Comparison of ENCODE assay signal across 8 cellular contexts in the genomic region with DNA sequence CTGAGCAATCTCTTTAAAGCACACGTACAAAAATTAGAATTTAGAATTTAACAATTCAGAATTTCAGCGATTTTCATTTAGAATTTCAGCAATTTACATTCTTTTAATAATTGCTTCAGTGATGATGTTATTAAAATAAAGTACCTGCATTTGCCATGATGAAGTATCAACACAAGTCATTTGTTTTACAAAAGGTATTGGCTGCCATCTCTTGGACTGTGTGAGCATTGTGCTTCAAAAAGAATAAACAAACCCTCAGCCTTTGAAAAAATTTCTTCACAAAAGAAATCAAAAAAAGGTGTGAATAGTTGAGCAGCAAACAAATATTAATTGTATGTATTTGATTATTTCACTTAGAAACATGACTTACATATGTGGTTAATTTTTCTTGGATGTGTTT. TPM values are rescaled to one million over a fixed set of nuclear protein-coding genes. Genes with fewer than 3 reads are reported as not detected.
DNase-seq lines count a peak whose midpoint lies in the region; ATAC-seq and TF ChIP-seq lines count a peak whose summit lies in the region.

No MANE protein-coding gene starts in this region.

- no peaks in the 10 kb centered on the region for H3K79me2 ChIP-seq in PC-3 (ENCODE audit: low read length)

- CTCF ChIA-PET in PC-3 (lab: Charles Lee), result no interaction called here

- no peak for DNase-seq in AG09319 (ENCODE audit: extremely low read depth, low read depth)
- peak; percentile 49 for DNase-seq in HCEC 1CT
- DNase-seq in PC-3, result peak; percentile 68
- peak in 1 of 2 donors; percentile 29 for DNase-seq in foreskin fibroblast
- no peak for DNase-seq in AML-193 (lab: John Stamatoyannopoulos, UW)
- no peak for DNase-seq in effector CD8-positive, alpha-beta T cell (lab: John Stamatoyannopoulos, UW)
- no peak for DNase-seq in substantia nigra (lab: John Stamatoyannopoulos, UW)
- no peak for DNase-seq in activated gamma-delta T cell treated with Interleukin-2 at 50 U/mL for 16 hours

- no peaks in the 10 kb centered on the region for H3F3A ChIP-seq in PC-3 (ENCODE audit: low read length, unreplicated experiment)

- no peak overlapping the region for H3K4me2 ChIP-seq in PC-3 (ENCODE audit: low read length)

- no peaks in the 10 kb centered on the region for H3K36me3 ChIP-seq in PC-3 (ENCODE audit: low read depth, low read length)

- no peaks in the 10 kb centered on the region for H3K9me2 ChIP-seq in PC-3 (replicated peaks; ENCODE audit: low read length)

- intact Hi-C loops in PC-3 (cut with micrococcal nuclease), result loop anchor here (1.0 to 10.0 kb wide), 5 partner anchors 202 to 1252 kb away; no protein-coding TSS in a partner anchor

- peak; percentile 50 for ATAC-seq in PC-3

- H2AFZ ChIP-seq in PC-3 (ENCODE audit: low read length), result no peak overlapping the region

- no peak overlapping the region for H3K27ac ChIP-seq in PC-3 (ENCODE audit: low read length)
- H3K27ac ChIP-seq in substantia nigra (ENCODE audit: low read depth, low read length, poor library complexity, severe bottlenecking), result no peak overlapping the region

- H3K4me3 ChIP-seq in PC-3 (ENCODE audit: low read length) (no peak overlapping the region), foreskin fibroblast (ENCODE audit: low read depth in 1 of 2, low read length in 2 of 2) (no peak overlapping the region)

- no TSS peak for BruUV-seq in PC-3 (replicated peaks; lab: Mats Ljungman, UMichigan)

- H3K9me3 ChIP-seq in PC-3 (ENCODE audit: low read length), result no peaks in the 10 kb centered on the region

- POLR2A ChIA-PET in PC-3 (lab: Charles Lee; ENCODE audit: unreplicated experiment), result no interaction called here

- H4K20me1 ChIP-seq in PC-3 (ENCODE audit: low read length), result no peaks in the 10 kb centered on the region

- H3K27me3 ChIP-seq in PC-3 (ENCODE audit: low read length), result no peaks in the 10 kb centered on the region

- TF ChIP-seq CTCF in AG09319 (IDR thresholded peaks at IDR 0.05; ENCODE audit: low read depth, low read length) (peak; percentile 26), PC-3 (conservative IDR thresholded peaks at IDR 0.05; ENCODE audit: low read depth, low read length) (peak; percentile 75), foreskin fibroblast (IDR thresholded peaks at IDR 0.05; ENCODE audit: low read depth, low read length) (peak; percentile 17)

- H3K9ac ChIP-seq in PC-3 (ENCODE audit: low read length), result no peak overlapping the region

- H3K4me1 ChIP-seq in PC-3 (ENCODE audit: insufficient read depth, low read length), result peaks cover 16% of the 10 kb centered on the region

RNA-seq across cellular contexts. Expression of a gene that starts 27.1 kb away (rescaled TPM):
- total RNA-seq in PC-3 (2014; rRNA removed), result 58.2 and 64.9 TPM in 2 replicates

Comparison
In these comparisons a context has a peak if more than half of its experiments do, and no peak if none do; other contexts are left out.
1. DNase-seq: peak in HCEC 1CT (single experiment) and PC-3 (single experiment); none in AG09319 (single experiment), AML-193 (0 of 2), effector CD8-positive, alpha-beta T cell (single experiment), substantia nigra (0 of 49) and activated gamma-delta T cell treated with Interleukin-2 at 50 U/mL for 16 hours (single experiment).
2. CTCF ChIP-seq: peak in every context shown above with its lines; median percentile 75 in PC-3; 26 in AG09319; 17 in foreskin fibroblast.